10 cellular contexts compared by ENCODE assay signal in genomic region chr1:54225986-54226559, GRCh38.
"Had no signal": no experiment of that assay in that cellular context is flagged by ENCODE, and none has a peak within 500 bp of the region (broad histone marks: within the 10 kb centered on the region; RNA-seq: fewer than 3 reads in every experiment).

No MANE protein-coding gene starts in this region.

- H3K9me3 Mint-ChIP-seq: activated naive CD4-positive, alpha-beta T cell treated with anti-CD3 and anti-CD28 coated beads, Interleukin-2, amount 10 ng/mL, durations not matched to agents 7 days and 5 days; activated T-helper 2 cell treated with anti-CD3 and anti-CD28 coated beads, Interferon-gamma antibody, Interleukin-2, Interleukin-4, amounts not matched to agents 10 μg/mL and 5 μg/mL and 100 μg/mL, durations not matched to agents 14 hours and 24 hours and 36 hours had no signal

- H3K27ac Mint-ChIP-seq: activated T-helper 2 cell treated with anti-CD3 and anti-CD28 coated beads, Interferon-gamma antibody, Interleukin-2, Interleukin-4, amounts not matched to agents 10 μg/mL and 5 μg/mL and 100 μg/mL, durations not matched to agents 14 hours and 24 hours and 36 hours had no signal

- DNase-seq: activated naive CD4-positive, alpha-beta T cell treated with anti-CD3 and anti-CD28 coated beads, Interleukin-2, amount 10 ng/mL, durations not matched to agents 7 days and 5 days; esophagus squamous epithelium; kidney glomerular epithelial cell; mesendoderm; posterior cingulate gyrus; stimulated activated CD4-positive, alpha-beta T cell treated with anti-CD3 and anti-CD28 coated beads, Interleukin-4, amount 100 ng/mL, for 24 hours; stimulated activated naive CD4-positive, alpha-beta T cell treated with Interleukin-2 at 50 U/mL for 16 hours; substantia nigra; upper lobe of left lung had no signal

- H3K27me3 Mint-ChIP-seq: activated naive CD4-positive, alpha-beta T cell treated with anti-CD3 and anti-CD28 coated beads, Interleukin-2, amount 10 ng/mL, durations not matched to agents 7 days and 5 days had no signal

- H3K4me3 Mint-ChIP-seq: activated naive CD4-positive, alpha-beta T cell treated with anti-CD3 and anti-CD28 coated beads, Interleukin-2, amount 10 ng/mL, durations not matched to agents 7 days and 5 days had no signal
